Comparison of ENCODE assay signal across 1 cellular context in the genomic region with DNA sequence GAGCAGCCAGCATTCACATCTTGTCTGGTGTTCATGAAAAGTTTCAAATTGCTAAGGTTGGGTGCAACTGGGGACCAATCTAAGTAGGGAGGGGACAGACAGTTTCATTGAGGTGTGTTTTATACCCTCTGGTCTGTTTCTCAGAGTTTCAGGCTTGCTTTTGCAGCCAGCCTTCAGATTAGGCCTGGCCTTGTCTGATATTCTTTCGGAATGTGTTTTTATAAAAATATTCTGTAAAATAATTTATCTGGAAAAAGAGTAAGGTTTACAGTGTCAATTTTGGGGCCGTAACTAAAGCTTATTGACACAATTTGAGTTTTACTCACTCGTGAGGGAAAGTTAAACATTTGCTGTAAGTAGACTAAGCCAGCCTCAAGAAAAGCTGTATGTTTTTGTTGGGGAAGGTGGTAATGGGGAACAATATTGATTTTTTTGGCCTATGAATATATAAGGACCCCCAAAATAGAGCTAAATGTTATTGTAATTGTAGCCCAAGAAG.
TF ChIP-seq lines count a peak whose summit lies in the region.

No MANE protein-coding gene starts in this region.

TF ChIP-seq in HepG2, 621 proteins besides CTCF, POLR2A, EP300 and RAD21:
- TF ChIP-seq, protein P1, sequence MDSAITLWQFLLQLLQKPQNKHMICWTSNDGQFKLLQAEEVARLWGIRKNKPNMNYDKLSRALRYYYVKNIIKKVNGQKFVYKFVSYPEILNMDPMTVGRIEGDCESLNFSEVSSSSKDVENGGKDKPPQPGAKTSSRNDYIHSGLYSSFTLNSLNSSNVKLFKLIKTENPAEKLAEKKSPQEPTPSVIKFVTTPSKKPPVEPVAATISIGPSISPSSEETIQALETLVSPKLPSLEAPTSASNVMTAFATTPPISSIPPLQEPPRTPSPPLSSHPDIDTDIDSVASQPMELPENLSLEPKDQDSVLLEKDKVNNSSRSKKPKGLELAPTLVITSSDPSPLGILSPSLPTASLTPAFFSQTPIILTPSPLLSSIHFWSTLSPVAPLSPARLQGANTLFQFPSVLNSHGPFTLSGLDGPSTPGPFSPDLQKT (CRISPR knock-in tag; IDR thresholded peaks at IDR 0.05; ENCODE audit: borderline replicate concordance): no peak
- TF ChIP-seq ZUFSP (CRISPR knock-in tag; IDR thresholded peaks at IDR 0.05; ENCODE audit: borderline replicate concordance): no peak
- TF ChIP-seq, protein P2, sequence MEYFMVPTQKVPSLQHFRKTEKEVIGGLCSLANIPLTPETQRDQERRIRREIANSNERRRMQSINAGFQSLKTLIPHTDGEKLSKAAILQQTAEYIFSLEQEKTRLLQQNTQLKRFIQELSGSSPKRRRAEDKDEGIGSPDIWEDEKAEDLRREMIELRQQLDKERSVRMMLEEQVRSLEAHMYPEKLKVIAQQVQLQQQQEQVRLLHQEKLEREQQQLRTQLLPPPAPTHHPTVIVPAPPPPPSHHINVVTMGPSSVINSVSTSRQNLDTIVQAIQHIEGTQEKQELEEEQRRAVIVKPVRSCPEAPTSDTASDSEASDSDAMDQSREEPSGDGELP (IDR thresholded peaks at IDR 0.05; ENCODE audit: borderline replicate concordance, low read depth): no peak
- TF ChIP-seq MEIS2 (CRISPR knock-in tag; IDR thresholded peaks at IDR 0.05): no peak
- TF ChIP-seq DNMT1 (CRISPR knock-in tag; IDR thresholded peaks at IDR 0.05): no peak
- TF ChIP-seq, protein P3, sequence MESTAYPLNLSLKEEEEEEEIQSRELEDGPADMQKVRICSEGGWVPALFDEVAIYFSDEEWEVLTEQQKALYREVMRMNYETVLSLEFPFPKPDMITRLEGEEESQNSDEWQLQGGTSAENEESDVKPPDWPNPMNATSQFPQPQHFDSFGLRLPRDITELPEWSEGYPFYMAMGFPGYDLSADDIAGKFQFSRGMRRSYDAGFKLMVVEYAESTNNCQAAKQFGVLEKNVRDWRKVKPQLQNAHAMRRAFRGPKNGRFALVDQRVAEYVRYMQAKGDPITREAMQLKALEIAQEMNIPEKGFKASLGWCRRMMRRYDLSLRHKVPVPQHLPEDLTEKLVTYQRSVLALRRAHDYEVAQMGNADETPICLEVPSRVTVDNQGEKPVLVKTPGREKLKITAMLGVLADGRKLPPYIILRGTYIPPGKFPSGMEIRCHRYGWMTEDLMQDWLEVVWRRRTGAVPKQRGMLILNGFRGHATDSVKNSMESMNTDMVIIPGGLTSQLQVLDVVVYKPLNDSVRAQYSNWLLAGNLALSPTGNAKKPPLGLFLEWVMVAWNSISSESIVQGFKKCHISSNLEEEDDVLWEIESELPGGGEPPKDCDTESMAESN (CRISPR knock-in tag; conservative IDR thresholded peaks at IDR 0.05): no peak
- TF ChIP-seq, protein P4, sequence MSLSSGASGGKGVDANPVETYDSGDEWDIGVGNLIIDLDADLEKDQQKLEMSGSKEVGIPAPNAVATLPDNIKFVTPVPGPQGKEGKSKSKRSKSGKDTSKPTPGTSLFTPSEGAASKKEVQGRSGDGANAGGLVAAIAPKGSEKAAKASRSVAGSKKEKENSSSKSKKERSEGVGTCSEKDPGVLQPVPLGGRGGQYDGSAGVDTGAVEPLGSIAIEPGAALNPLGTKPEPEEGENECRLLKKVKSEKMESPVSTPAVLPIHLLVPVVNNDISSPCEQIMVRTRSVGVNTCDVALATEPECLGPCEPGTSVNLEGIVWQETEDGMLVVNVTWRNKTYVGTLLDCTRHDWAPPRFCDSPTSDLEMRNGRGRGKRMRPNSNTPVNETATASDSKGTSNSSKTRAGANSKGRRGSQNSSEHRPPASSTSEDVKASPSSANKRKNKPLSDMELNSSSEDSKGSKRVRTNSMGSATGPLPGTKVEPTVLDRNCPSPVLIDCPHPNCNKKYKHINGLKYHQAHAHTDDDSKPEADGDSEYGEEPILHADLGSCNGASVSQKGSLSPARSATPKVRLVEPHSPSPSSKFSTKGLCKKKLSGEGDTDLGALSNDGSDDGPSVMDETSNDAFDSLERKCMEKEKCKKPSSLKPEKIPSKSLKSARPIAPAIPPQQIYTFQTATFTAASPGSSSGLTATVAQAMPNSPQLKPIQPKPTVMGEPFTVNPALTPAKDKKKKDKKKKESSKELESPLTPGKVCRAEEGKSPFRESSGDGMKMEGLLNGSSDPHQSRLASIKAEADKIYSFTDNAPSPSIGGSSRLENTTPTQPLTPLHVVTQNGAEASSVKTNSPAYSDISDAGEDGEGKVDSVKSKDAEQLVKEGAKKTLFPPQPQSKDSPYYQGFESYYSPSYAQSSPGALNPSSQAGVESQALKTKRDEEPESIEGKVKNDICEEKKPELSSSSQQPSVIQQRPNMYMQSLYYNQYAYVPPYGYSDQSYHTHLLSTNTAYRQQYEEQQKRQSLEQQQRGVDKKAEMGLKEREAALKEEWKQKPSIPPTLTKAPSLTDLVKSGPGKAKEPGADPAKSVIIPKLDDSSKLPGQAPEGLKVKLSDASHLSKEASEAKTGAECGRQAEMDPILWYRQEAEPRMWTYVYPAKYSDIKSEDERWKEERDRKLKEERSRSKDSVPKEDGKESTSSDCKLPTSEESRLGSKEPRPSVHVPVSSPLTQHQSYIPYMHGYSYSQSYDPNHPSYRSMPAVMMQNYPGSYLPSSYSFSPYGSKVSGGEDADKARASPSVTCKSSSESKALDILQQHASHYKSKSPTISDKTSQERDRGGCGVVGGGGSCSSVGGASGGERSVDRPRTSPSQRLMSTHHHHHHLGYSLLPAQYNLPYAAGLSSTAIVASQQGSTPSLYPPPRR (CRISPR knock-in tag; IDR thresholded peaks at IDR 0.05; ENCODE audit: borderline replicate concordance): no peak
